10 cellular contexts compared by ENCODE assay signal in the genomic region with DNA sequence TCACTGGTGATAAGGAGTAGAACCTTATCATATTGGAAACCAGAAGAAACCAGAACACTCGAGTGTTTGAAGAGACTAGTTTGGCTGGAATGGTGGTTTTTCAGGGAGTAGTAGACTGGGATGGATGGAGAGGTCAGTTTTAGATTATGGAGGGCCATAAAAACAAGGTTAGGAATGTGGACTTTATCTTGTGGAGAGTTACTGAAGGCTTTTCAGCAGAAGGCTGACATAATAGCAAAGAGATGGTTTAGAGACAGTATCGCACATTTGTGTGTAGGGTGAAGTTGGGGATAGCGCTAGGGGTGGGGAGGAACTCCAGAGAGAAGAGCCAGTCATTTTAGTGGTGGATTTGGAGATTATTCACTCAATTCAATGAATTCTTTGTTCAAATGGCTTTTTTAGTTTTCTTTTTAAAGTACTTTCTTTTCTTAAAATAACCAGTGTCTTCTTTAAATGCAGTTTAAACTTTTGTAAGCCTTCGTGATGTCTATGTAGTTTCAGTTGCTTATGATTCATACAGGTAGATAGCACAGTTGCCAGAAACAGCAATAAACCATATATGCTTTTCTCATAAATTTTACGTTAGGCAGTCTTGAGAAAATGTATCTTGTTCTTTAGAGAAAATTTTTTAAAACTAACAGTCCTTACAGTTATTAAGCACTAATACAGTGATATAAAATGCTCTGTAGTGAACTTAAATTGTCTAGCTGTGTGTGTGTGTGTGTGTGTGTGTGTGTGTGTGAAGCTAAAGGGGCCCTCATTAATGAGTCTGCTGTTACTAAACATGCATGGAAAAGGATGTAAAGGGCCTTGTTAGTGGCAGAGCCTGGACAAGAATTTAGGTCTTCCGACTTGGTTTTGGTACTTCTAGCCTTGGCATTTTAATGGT. TPM values are rescaled to one million over a fixed set of nuclear protein-coding genes. Genes with fewer than 3 reads are reported as not detected.
A peak's percentile ranks its signal among the peaks of the same experiment; 100 is the strongest.
DNase-seq lines count a peak whose midpoint lies in the region; ATAC-seq and TF ChIP-seq lines count a peak whose summit lies in the region.
"Had no signal": no experiment of that assay in that cellular context is flagged by ENCODE, and none has a peak within 500 bp of the region (broad histone marks: within the 10 kb centered on the region; RNA-seq: fewer than 3 reads in every experiment).

No MANE protein-coding gene starts in this region.

- H3K9me3 ChIP-seq in suprapubic skin = no peaks in the 10 kb centered on the region

- TF ChIP-seq POLR2A in suprapubic skin (IDR thresholded peaks at IDR 0.05) = no peak

- ATAC-seq in activated CD8-positive, alpha-beta memory T cell treated with anti-CD3 and anti-CD28 coated beads, Interleukin-2, amount 10 ng/mL, durations not matched to agents 7 days and 5 days = no peak
- peak; percentile 26 for ATAC-seq in HG03432 (IDR thresholded peaks at IDR 0.05; ENCODE audit: unreplicated experiment)

- H3K4me3 ChIP-seq in coronary artery = peak overlapping the region; percentile 89
- peak overlapping the region; percentile 2 for H3K4me3 ChIP-seq in suprapubic skin
- no peak overlapping the region for H3K4me3 ChIP-seq in H7 (ENCODE audit: insufficient read depth, low read depth, low read length)
- H3K4me3 ChIP-seq: cardiac muscle cell had no signal

- no peak overlapping the region for H3K4me3 Mint-ChIP-seq in activated CD8-positive, alpha-beta memory T cell treated with anti-CD3 and anti-CD28 coated beads, Interleukin-2, amount 10 ng/mL, durations not matched to agents 7 days and 5 days

- H3K27me3 ChIP-seq in suprapubic skin (no peaks in the 10 kb centered on the region), H7 (ENCODE audit: control insufficient read depth, insufficient read depth, low read length) (peaks cover 15% of the 10 kb centered on the region; the same call in 1 of the 2 replicates)
- H3K27me3 ChIP-seq: cardiac muscle cell had no signal

- WGBS in suprapubic skin = 77% methylated on average over 6 of the region's 6 CpGs

- H3K27ac Mint-ChIP-seq in activated CD8-positive, alpha-beta memory T cell treated with anti-CD3 and anti-CD28 coated beads, Interleukin-2, amount 10 ng/mL, durations not matched to agents 7 days and 5 days = peak overlapping the region; percentile 1

- H3K9me3 Mint-ChIP-seq in activated CD8-positive, alpha-beta memory T cell treated with anti-CD3 and anti-CD28 coated beads, Interleukin-2, amount 10 ng/mL, durations not matched to agents 7 days and 5 days (ENCODE audit: low read depth) = no peaks in the 10 kb centered on the region

- H3K27me3 Mint-ChIP-seq in activated CD8-positive, alpha-beta memory T cell treated with anti-CD3 and anti-CD28 coated beads, Interleukin-2, amount 10 ng/mL, durations not matched to agents 7 days and 5 days = peaks cover 2% of the 10 kb centered on the region

- H3K4me1 ChIP-seq in suprapubic skin = peaks cover 44% of the 10 kb centered on the region

- H3K36me3 Mint-ChIP-seq in activated CD8-positive, alpha-beta memory T cell treated with anti-CD3 and anti-CD28 coated beads, Interleukin-2, amount 10 ng/mL, durations not matched to agents 7 days and 5 days = peaks cover 1% of the 10 kb centered on the region

- no peak for TF ChIP-seq EP300 in suprapubic skin (IDR thresholded peaks at IDR 0.05)

- no peak for DNase-seq in activated CD8-positive, alpha-beta memory T cell treated with anti-CD3 and anti-CD28 coated beads, Interleukin-2, amount 10 ng/mL, durations not matched to agents 7 days and 5 days
- DNase-seq in activated CD8-positive, alpha-beta memory T cell treated with anti-CD3 and anti-CD28 coated beads for 24 hours = no peak
- DNase-seq in coronary artery (ENCODE audit: low spot score) (no peak), suprapubic skin (ENCODE audit: low spot score in 2 of 2) (no peak), H7 (no peak), NCI-H1417 treated with DMSO at 0.1 percent for 48 hours (lab: John Stamatoyannopoulos, UW) (no peak), NCI-H2171 (lab: John Stamatoyannopoulos, UW) (no peak)
- DNase-seq: NCI-H1436 had no signal

- H3K4me1 Mint-ChIP-seq in activated CD8-positive, alpha-beta memory T cell treated with anti-CD3 and anti-CD28 coated beads, Interleukin-2, amount 10 ng/mL, durations not matched to agents 7 days and 5 days = peaks cover 62% of the 10 kb centered on the region

- H3K27ac ChIP-seq in coronary artery = peak overlapping the region; percentile 89 to 92
- no peak overlapping the region for H3K27ac ChIP-seq in suprapubic skin
- H3K27ac ChIP-seq: cardiac muscle cell had no signal

- CTCF ChIA-PET in activated CD8-positive, alpha-beta memory T cell treated with anti-CD3 and anti-CD28 coated beads, Interleukin-2, amount 10 ng/mL, durations not matched to agents 7 days and 5 days (lab: Charles Lee) = no interaction called here

- no peaks in the 10 kb centered on the region for H3K36me3 ChIP-seq in suprapubic skin
- no peaks in the 10 kb centered on the region for H3K36me3 ChIP-seq in H7 (replicated peaks; ENCODE audit: control insufficient read depth, insufficient read depth, low read length)
- H3K36me3 ChIP-seq: cardiac muscle cell had no signal

- TF ChIP-seq CTCF in coronary artery (IDR thresholded peaks at IDR 0.05) (no peak), suprapubic skin (IDR thresholded peaks at IDR 0.05) (no peak)

RNA-seq across cellular contexts. Expression of gene ARHGAP10, which starts 3.8 kb away (rescaled TPM):
- total RNA-seq in activated CD8-positive, alpha-beta memory T cell treated with anti-CD3 and anti-CD28 coated beads, Interleukin-2, amount 10 ng/mL, durations not matched to agents 7 days and 5 days = 10 to 100 TPM; 12.1 to 18.8 TPM
- 10 to 100 TPM; 32.5 to 59.0 (median 36.8) TPM for total RNA-seq in suprapubic skin
- total RNA-seq in H7 (2014; rRNA removed; shearing (Covaris generic)) = 9.7 and 12.4 TPM in 2 replicates

RNA-seq across cellular contexts. Expression of gene PRMT9, which starts 51.7 kb away (rescaled TPM):
- 10 to 100 TPM; 11.9 to 12.0 TPM for total RNA-seq in activated CD8-positive, alpha-beta memory T cell treated with anti-CD3 and anti-CD28 coated beads, Interleukin-2, amount 10 ng/mL, durations not matched to agents 7 days and 5 days
- total RNA-seq in suprapubic skin = 10 to 100 TPM in 1 of 4 donors, 1 to 10 TPM in 3; 5.3 to 13.3 (median 7.1) TPM
- 11.7 and 12.7 TPM in 2 replicates for total RNA-seq in H7 (2014; rRNA removed; shearing (Covaris generic))
